In the genomic region with DNA sequence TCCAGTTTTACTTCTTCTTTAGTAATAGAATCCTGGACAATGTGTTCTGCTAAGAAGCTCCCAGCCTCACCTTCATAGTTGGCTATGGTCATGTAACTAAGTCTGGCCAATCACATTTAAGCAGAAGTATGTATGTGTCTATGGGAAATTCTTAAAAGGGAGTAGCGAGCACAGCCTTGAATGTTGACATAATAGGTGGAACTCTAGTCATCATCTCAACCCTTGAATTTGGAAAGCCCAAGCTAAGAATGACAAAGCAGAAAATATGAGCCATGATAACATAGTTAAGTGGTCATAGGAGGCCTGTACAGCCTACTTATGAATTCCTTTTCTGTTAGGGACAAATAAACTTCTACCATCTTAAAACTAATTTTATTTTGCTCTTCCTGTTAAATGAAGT, we compare ENCODE assay signal across 18 cellular contexts.
"Had no signal": no experiment of that assay in that cellular context is flagged by ENCODE, and none has a peak within 500 bp of the region (broad histone marks: within the 10 kb centered on the region; RNA-seq: fewer than 3 reads in every experiment).

No MANE protein-coding gene starts in this region.

- ATAC-seq: activated CD4-positive, alpha-beta T cell treated with anti-CD3 and anti-CD28 coated beads for 36 hours; activated naive CD4-positive, alpha-beta T cell treated with anti-CD3 and anti-CD28 coated beads, Interleukin-2, amount 50 U/mL, for 72 hours; gastrocnemius medialis; stimulated activated naive CD8-positive, alpha-beta T cell treated with anti-CD3 and anti-CD28 coated beads, Interleukin-15, Interleukin-2, amounts not matched to agents 100 U/mL and 50 U/mL, for 24 hours; WTC11 had no signal

- DNase-seq: activated CD4-positive, alpha-beta memory T cell treated with anti-CD3 and anti-CD28 coated beads for 36 hours; activated CD4-positive, alpha-beta T cell treated with anti-CD3 and anti-CD28 coated beads for 36 hours; activated gamma-delta T cell treated with Interleukin-2 at 50 U/mL for 16 hours; activated T-cell treated with anti-CD3 and anti-CD28 coated beads for 4 hours; amniotic stem cell; dermis blood vessel endothelial cell; effector memory CD4-positive, alpha-beta T cell; gastrocnemius medialis; head of caudate nucleus; left ventricle myocardium inferior; mammary epithelial cell; nephron progenitor cell; occipital lobe; stimulated activated naive CD8-positive, alpha-beta T cell treated with anti-CD3 and anti-CD28 coated beads, Interleukin-15, Interleukin-2, amounts not matched to agents 100 U/mL and 50 U/mL, for 24 hours had no signal

- H3K27ac ChIP-seq: gastrocnemius medialis, left ventricle myocardium inferior, tibial nerve had no signal

- H3K4me3 ChIP-seq: gastrocnemius medialis, left ventricle myocardium inferior, tibial nerve had no signal

- H3K9me3 ChIP-seq: gastrocnemius medialis, left ventricle myocardium inferior, tibial nerve had no signal

- FAIRE-seq: endothelial cell of umbilical vein had no signal

- H3K4me1 ChIP-seq: gastrocnemius medialis, left ventricle myocardium inferior, tibial nerve had no signal

- H3K36me3 ChIP-seq: gastrocnemius medialis, left ventricle myocardium inferior, tibial nerve had no signal

- H3K27me3 ChIP-seq: gastrocnemius medialis, tibial nerve had no signal
